Comparison of ENCODE assay signal across 1 cellular context in the genomic region with DNA sequence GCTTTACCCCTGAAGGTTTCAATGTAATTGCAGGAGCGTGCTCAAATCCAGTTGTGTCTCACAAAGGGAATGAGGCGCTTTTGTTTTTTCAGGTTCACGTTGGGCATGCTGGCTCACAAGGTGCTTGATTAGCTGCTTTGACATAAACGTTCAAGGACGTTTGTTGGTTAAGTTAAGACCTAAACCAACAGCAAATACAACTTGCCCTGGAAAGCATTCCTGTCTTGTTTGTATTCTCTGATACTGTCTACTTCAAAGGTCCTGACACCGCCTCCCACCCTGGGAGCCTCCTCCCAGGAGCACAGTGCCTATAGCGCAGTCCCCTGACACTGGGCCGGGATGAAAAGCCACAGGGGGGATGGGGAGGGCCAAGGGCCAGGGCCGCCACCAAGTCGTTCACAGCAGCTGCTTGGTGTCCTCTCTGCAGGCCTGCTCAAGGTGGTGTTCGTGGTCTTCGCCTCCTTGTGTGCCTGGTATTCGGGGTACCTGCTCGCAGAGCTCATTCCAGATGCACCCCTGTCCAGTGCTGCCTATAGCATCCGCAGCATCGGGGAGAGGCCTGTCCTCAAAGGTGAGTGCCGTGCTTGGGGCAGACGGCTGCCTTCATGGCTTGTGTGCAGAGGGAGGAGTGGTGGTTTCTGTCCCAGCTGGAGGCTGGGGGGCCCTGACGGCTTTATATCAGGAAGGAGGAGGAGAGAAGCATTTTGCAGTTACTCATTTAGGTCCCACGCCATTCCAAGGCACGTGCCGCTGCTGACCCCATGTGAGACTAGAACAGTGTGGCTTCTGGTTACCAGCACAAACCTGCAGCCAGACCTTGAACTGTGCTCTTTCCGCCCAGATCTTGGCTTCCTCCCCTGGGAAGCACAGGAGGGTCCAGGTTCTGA.
TF ChIP-seq lines count a peak whose summit lies in the region.

No MANE protein-coding gene starts in this region.

TF ChIP-seq in HepG2, 621 proteins besides CTCF, POLR2A, EP300 and RAD21 (continued from another document and continues in another):
- TF ChIP-seq, protein P1, sequence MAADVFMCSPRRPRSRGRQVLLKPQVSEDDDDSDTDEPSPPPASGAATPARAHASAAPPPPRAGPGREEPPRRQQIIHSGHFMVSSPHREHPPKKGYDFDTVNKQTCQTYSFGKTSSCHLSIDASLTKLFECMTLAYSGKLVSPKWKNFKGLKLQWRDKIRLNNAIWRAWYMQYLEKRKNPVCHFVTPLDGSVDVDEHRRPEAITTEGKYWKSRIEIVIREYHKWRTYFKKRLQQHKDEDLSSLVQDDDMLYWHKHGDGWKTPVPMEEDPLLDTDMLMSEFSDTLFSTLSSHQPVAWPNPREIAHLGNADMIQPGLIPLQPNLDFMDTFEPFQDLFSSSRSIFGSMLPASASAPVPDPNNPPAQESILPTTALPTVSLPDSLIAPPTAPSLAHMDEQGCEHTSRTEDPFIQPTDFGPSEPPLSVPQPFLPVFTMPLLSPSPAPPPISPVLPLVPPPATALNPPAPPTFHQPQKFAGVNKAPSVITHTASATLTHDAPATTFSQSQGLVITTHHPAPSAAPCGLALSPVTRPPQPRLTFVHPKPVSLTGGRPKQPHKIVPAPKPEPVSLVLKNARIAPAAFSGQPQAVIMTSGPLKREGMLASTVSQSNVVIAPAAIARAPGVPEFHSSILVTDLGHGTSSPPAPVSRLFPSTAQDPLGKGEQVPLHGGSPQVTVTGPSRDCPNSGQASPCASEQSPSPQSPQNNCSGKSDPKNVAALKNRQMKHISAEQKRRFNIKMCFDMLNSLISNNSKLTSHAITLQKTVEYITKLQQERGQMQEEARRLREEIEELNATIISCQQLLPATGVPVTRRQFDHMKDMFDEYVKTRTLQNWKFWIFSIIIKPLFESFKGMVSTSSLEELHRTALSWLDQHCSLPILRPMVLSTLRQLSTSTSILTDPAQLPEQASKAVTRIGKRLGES (CRISPR knock-in tag; IDR thresholded peaks at IDR 0.05; ENCODE audit: borderline replicate concordance), result no peak; the same call in 1 of the 2 replicates
- TF ChIP-seq KLF9 (CRISPR knock-in tag; IDR thresholded peaks at IDR 0.05; ENCODE audit: low read depth) (no peak), MYC (CRISPR knock-in tag; IDR thresholded peaks at IDR 0.05; ENCODE audit: borderline replicate concordance) (peak; percentile 72), ZFP90 (CRISPR knock-in tag; IDR thresholded peaks at IDR 0.05; ENCODE audit: borderline replicate concordance) (peak; percentile 84; the same call in 1 of the 2 replicates), PPARG (CRISPR knock-in tag; conservative IDR thresholded peaks at IDR 0.05) (0 out of 2 replicates have a peak, but pooled peaks have one; percentile 54), ZNF549 (CRISPR knock-in tag; IDR thresholded peaks at IDR 0.05) (no peak), ATF7 (IDR thresholded peaks at IDR 0.05) (no peak), ATF7 (CRISPR knock-in tag; IDR thresholded peaks at IDR 0.05) (no peak), TCF7 (IDR thresholded peaks at IDR 0.05; ENCODE audit: low read depth) (peak; percentile 97), SPEN (CRISPR knock-in tag; IDR thresholded peaks at IDR 0.05; ENCODE audit: low read depth) (peak; percentile 47; the same call in 1 of the 2 replicates), YY1 (IDR thresholded peaks at IDR 0.05; ENCODE audit: insufficient read depth, insufficient replicate concordance, low read depth, low read length) (no peak), RNF2 (conservative IDR thresholded peaks at IDR 0.05; ENCODE audit: low read depth) (no peak), ISX (CRISPR knock-in tag; conservative IDR thresholded peaks at IDR 0.05) (no peak), ZNF737 (CRISPR knock-in tag; IDR thresholded peaks at IDR 0.05; ENCODE audit: borderline replicate concordance) (no peak), SOX13 (IDR thresholded peaks at IDR 0.05) (peak; percentile 88), SOX13 (CRISPR knock-in tag; conservative IDR thresholded peaks at IDR 0.05 in 1 of 2, IDR thresholded peaks at IDR 0.05 in 1 of 2) (peak in 1 of 2 experiments; percentile 97; a peak in 2 of 4 replicates), SRF (IDR thresholded peaks at IDR 0.05; ENCODE audit: low read depth, low read length) (no peak), ESRRA (CRISPR knock-in tag; IDR thresholded peaks at IDR 0.05; ENCODE audit: low read depth) (no peak), XBP1 (CRISPR knock-in tag; IDR thresholded peaks at IDR 0.05) (no peak), JUND (CRISPR knock-in tag; IDR thresholded peaks at IDR 0.05) (no peak), ZMYM2 (CRISPR knock-in tag; IDR thresholded peaks at IDR 0.05) (no peak; the same call in 1 of the 2 replicates), GFI1 (CRISPR knock-in tag; IDR thresholded peaks at IDR 0.05; ENCODE audit: borderline replicate concordance) (peak; percentile 80), KDM3A (CRISPR knock-in tag; IDR thresholded peaks at IDR 0.05; ENCODE audit: low read depth) (peak; percentile 38; the same call in 1 of the 2 replicates), SKI (IDR thresholded peaks at IDR 0.05; ENCODE audit: partially characterized antibody) (peak; percentile 76), ZNF768 (CRISPR knock-in tag; IDR thresholded peaks at IDR 0.05) (peak; percentile 67), HMG20A (CRISPR knock-in tag; IDR thresholded peaks at IDR 0.05; ENCODE audit: borderline replicate concordance) (peak; percentile 93), GTF3A (CRISPR knock-in tag; conservative IDR thresholded peaks at IDR 0.05) (no peak), MBD4 (IDR thresholded peaks at IDR 0.05; ENCODE audit: borderline replicate concordance, low read length) (no peak), TAF15 (IDR thresholded peaks at IDR 0.05; ENCODE audit: low read depth, low read length, poor library complexity, severe bottlenecking) (no peak), KDM1A (CRISPR knock-in tag; IDR thresholded peaks at IDR 0.05) (no peak; the same call in 1 of the 2 replicates), ZMYM3 (CRISPR knock-in tag; IDR thresholded peaks at IDR 0.05) (peak; percentile 67; the same call in 1 of the 2 replicates)
- TF ChIP-seq, protein P2, sequence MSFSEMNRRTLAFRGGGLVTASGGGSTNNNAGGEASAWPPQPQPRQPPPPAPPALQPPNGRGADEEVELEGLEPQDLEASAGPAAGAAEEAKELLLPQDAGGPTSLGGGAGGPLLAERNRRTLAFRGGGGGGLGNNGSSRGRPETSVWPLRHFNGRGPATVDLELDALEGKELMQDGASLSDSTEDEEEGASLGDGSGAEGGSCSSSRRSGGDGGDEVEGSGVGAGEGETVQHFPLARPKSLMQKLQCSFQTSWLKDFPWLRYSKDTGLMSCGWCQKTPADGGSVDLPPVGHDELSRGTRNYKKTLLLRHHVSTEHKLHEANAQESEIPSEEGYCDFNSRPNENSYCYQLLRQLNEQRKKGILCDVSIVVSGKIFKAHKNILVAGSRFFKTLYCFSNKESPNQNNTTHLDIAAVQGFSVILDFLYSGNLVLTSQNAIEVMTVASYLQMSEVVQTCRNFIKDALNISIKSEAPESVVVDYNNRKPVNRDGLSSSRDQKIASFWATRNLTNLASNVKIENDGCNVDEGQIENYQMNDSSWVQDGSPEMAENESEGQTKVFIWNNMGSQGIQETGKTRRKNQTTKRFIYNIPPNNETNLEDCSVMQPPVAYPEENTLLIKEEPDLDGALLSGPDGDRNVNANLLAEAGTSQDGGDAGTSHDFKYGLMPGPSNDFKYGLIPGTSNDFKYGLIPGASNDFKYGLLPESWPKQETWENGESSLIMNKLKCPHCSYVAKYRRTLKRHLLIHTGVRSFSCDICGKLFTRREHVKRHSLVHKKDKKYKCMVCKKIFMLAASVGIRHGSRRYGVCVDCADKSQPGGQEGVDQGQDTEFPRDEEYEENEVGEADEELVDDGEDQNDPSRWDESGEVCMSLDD (CRISPR knock-in tag; IDR thresholded peaks at IDR 0.05; ENCODE audit: borderline replicate concordance), result peak; percentile 47; the same call in 1 of the 2 replicates
- TF ChIP-seq, protein P3, sequence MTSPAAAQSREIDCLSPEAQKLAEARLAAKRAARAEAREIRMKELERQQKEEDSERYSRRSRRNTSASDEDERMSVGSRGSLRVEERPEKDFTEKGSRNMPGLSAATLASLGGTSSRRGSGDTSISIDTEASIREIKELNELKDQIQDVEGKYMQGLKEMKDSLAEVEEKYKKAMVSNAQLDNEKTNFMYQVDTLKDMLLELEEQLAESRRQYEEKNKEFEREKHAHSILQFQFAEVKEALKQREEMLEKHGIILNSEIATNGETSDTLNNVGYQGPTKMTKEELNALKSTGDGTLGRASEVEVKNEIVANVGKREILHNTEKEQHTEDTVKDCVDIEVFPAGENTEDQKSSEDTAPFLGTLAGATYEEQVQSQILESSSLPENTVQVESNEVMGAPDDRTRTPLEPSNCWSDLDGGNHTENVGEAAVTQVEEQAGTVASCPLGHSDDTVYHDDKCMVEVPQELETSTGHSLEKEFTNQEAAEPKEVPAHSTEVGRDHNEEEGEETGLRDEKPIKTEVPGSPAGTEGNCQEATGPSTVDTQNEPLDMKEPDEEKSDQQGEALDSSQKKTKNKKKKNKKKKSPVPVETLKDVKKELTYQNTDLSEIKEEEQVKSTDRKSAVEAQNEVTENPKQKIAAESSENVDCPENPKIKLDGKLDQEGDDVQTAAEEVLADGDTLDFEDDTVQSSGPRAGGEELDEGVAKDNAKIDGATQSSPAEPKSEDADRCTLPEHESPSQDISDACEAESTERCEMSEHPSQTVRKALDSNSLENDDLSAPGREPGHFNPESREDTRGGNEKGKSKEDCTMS (CRISPR knock-in tag; conservative IDR thresholded peaks at IDR 0.05), result no peak
- TF ChIP-seq, protein P4, sequence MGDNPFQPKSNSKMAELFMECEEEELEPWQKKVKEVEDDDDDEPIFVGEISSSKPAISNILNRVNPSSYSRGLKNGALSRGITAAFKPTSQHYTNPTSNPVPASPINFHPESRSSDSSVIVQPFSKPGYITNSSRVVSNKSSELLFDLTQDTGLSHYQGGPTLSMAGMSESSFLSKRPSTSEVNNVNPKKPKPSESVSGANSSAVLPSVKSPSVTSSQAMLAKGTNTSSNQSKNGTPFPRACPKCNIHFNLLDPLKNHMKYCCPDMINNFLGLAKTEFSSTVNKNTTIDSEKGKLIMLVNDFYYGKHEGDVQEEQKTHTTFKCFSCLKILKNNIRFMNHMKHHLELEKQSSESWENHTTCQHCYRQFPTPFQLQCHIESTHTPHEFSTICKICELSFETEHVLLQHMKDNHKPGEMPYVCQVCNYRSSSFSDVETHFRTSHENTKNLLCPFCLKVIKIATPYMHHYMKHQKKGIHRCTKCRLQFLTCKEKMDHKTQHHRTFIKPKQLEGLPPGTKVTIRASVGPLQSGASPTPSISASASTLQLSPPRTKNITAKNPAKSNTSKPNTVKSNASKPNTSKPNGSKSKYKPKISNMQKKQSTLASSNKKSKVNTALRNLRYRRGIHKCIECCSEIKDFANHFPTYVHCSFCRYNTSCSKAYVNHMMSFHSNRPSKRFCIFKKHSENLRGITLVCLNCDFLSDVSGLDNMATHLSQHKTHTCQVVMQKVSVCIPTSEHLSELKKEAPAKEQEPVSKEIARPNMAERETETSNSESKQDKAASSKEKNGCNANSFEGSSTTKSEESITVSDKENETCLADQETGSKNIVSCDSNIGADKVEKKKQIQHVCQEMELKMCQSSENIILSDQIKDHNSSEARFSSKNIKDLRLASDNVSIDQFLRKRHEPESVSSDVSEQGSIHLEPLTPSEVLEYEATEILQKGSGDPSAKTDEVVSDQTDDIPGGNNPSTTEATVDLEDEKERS (CRISPR knock-in tag; IDR thresholded peaks at IDR 0.05), result peak; percentile 81
- TF ChIP-seq, protein P5, sequence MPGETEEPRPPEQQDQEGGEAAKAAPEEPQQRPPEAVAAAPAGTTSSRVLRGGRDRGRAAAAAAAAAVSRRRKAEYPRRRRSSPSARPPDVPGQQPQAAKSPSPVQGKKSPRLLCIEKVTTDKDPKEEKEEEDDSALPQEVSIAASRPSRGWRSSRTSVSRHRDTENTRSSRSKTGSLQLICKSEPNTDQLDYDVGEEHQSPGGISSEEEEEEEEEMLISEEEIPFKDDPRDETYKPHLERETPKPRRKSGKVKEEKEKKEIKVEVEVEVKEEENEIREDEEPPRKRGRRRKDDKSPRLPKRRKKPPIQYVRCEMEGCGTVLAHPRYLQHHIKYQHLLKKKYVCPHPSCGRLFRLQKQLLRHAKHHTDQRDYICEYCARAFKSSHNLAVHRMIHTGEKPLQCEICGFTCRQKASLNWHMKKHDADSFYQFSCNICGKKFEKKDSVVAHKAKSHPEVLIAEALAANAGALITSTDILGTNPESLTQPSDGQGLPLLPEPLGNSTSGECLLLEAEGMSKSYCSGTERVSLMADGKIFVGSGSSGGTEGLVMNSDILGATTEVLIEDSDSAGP (CRISPR knock-in tag; IDR thresholded peaks at IDR 0.05; ENCODE audit: borderline replicate concordance), result peak; percentile 87; the same call in 1 of the 2 replicates
- TF ChIP-seq, protein P6, sequence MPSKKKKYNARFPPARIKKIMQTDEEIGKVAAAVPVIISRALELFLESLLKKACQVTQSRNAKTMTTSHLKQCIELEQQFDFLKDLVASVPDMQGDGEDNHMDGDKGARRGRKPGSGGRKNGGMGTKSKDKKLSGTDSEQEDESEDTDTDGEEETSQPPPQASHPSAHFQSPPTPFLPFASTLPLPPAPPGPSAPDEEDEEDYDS (CRISPR knock-in tag; IDR thresholded peaks at IDR 0.05), result peak; percentile 68
- TF ChIP-seq, protein P7, sequence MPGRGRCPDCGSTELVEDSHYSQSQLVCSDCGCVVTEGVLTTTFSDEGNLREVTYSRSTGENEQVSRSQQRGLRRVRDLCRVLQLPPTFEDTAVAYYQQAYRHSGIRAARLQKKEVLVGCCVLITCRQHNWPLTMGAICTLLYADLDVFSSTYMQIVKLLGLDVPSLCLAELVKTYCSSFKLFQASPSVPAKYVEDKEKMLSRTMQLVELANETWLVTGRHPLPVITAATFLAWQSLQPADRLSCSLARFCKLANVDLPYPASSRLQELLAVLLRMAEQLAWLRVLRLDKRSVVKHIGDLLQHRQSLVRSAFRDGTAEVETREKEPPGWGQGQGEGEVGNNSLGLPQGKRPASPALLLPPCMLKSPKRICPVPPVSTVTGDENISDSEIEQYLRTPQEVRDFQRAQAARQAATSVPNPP (CRISPR knock-in tag; IDR thresholded peaks at IDR 0.05), result peak; percentile 69; the same call in 1 of the 2 replicates
- TF ChIP-seq, protein P8, sequence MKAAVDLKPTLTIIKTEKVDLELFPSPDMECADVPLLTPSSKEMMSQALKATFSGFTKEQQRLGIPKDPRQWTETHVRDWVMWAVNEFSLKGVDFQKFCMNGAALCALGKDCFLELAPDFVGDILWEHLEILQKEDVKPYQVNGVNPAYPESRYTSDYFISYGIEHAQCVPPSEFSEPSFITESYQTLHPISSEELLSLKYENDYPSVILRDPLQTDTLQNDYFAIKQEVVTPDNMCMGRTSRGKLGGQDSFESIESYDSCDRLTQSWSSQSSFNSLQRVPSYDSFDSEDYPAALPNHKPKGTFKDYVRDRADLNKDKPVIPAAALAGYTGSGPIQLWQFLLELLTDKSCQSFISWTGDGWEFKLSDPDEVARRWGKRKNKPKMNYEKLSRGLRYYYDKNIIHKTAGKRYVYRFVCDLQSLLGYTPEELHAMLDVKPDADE (CRISPR knock-in tag; IDR thresholded peaks at IDR 0.05), result no peak
- TF ChIP-seq, protein P9, sequence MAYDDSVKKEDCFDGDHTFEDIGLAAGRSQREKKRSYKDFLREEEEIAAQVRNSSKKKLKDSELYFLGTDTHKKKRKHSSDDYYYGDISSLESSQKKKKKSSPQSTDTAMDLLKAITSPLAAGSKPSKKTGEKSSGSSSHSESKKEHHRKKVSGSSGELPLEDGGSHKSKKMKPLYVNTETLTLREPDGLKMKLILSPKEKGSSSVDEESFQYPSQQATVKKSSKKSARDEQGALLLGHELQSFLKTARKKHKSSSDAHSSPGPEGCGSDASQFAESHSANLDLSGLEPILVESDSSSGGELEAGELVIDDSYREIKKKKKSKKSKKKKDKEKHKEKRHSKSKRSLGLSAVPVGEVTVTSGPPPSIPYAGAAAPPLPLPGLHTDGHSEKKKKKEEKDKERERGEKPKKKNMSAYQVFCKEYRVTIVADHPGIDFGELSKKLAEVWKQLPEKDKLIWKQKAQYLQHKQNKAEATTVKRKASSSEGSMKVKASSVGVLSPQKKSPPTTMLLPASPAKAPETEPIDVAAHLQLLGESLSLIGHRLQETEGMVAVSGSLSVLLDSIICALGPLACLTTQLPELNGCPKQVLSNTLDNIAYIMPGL (CRISPR knock-in tag; IDR thresholded peaks at IDR 0.05; ENCODE audit: borderline replicate concordance in 1 of 2, low read depth in 1 of 2), result 0 out of 4 replicates have a peak, but pooled peaks of 1 of the 2 experiments have one; percentile 18
